Comparison of ENCODE assay signal across 14 cellular contexts in genomic region chr21:42191978-42192595, GRCh38. TPM values are rescaled to one million over a fixed set of nuclear protein-coding genes. Genes with fewer than 3 reads are reported as not detected.
DNase-seq lines count a peak whose midpoint lies in the region; ATAC-seq, FAIRE-seq and TF ChIP-seq lines count a peak whose summit lies in the region.
"Had no signal": no experiment of that assay in that cellular context is flagged by ENCODE, and none has a peak within 500 bp of the region (broad histone marks: within the 10 kb centered on the region; RNA-seq: fewer than 3 reads in every experiment).

No MANE protein-coding gene starts in this region.

- no peak overlapping the region for H3K27ac ChIP-seq in K562 (ENCODE audit: extremely low read depth, low read depth, low read length)
- H3K27ac ChIP-seq: spleen had no signal

- H3K9me1 ChIP-seq in K562 (ENCODE audit: control insufficient read depth, insufficient read depth, low read length) = no peaks in the 10 kb centered on the region

- no peaks in the 10 kb centered on the region for H4K20me1 ChIP-seq in K562 (replicated peaks; ENCODE audit: control insufficient read depth, insufficient read depth, low read length)

- BruUV-seq in K562 (replicated peaks; lab: Mats Ljungman, UMichigan) = no TSS peak

- H3K27ac Mint-ChIP-seq in T-helper 1 cell treated with Interleukin-12 subunit alpha and Interleukin-12 subunit beta and Interleukin-4 antibody, amounts not matched to agents 30 μg/mL and 1 μg/mL, for 36 hours = peak overlapping the region; percentile 45
- peak overlapping the region; percentile 64 to 85 for H3K27ac Mint-ChIP-seq in natural killer cell treated with Interleukin-12 subunit alpha and Interleukin-12 subunit beta and Interleukin-15 and Interleukin-18, amount 100 ng/mL, for 72 hours

- CTCF ChIA-PET in K562 (lab: Yijun Ruan, JAX; ENCODE audit: low intra/inter-chr PET ratio) = no interaction called here

- H3K9me3 Mint-ChIP-seq in T-helper 1 cell treated with Interleukin-12 subunit alpha and Interleukin-12 subunit beta and Interleukin-4 antibody, amounts not matched to agents 30 μg/mL and 1 μg/mL, for 36 hours = no peaks in the 10 kb centered on the region
- H3K9me3 Mint-ChIP-seq in natural killer cell treated with Interleukin-12 subunit alpha and Interleukin-12 subunit beta and Interleukin-15 and Interleukin-18, amount 100 ng/mL, for 72 hours = no peaks in the 10 kb centered on the region

- intact Hi-C loops in K562 (cut with micrococcal nuclease) = no loop called here

- no peaks in the 10 kb centered on the region for H3K9me3 ChIP-seq in K562 (replicated peaks; ENCODE audit: control insufficient read depth, insufficient read depth, low read depth, low read length)
- H3K9me3 ChIP-seq: spleen had no signal

- H3K27me3 ChIP-seq in K562 (ENCODE audit: control insufficient read depth in 2 of 2, insufficient read depth in 2 of 2, low read length in 2 of 2) = peaks cover 25 to 54% of the 10 kb centered on the region in 2 experiments

- H3K9ac ChIP-seq in K562 (ENCODE audit: insufficient read depth in 1 of 2, low read depth in 2 of 2, low read length in 2 of 2) = no peak overlapping the region

- POLR2A ChIA-PET in K562 (lab: Yijun Ruan, JAX) = interaction anchor here (0.6 kb wide), 1 partner anchor 698 kb away, joined by 3 read pairs; no protein-coding TSS in a partner anchor

- ATAC-seq in K562 = no peak
- no peak for ATAC-seq in natural killer cell treated with Interleukin-12 subunit alpha and Interleukin-12 subunit beta and Interleukin-15 and Interleukin-18, amount 100 ng/mL, for 72 hours
- ATAC-seq: HCT116 had no signal

- H3K36me3 Mint-ChIP-seq in T-helper 1 cell treated with Interleukin-12 subunit alpha and Interleukin-12 subunit beta and Interleukin-4 antibody, amounts not matched to agents 30 μg/mL and 1 μg/mL, for 36 hours (ENCODE audit: low read depth) = peaks cover 9% of the 10 kb centered on the region
- H3K36me3 Mint-ChIP-seq in natural killer cell treated with Interleukin-12 subunit alpha and Interleukin-12 subunit beta and Interleukin-15 and Interleukin-18, amount 100 ng/mL, for 72 hours = no peaks in the 10 kb centered on the region

- peaks cover 28% of the 10 kb centered on the region for H3K27me3 Mint-ChIP-seq in T-helper 1 cell treated with Interleukin-12 subunit alpha and Interleukin-12 subunit beta and Interleukin-4 antibody, amounts not matched to agents 30 μg/mL and 1 μg/mL, for 36 hours (ENCODE audit: low read depth)
- H3K27me3 Mint-ChIP-seq in natural killer cell treated with Interleukin-12 subunit alpha and Interleukin-12 subunit beta and Interleukin-15 and Interleukin-18, amount 100 ng/mL, for 72 hours = peaks cover 4 to 9% of the 10 kb centered on the region in 2 donors

- no peak for TF ChIP-seq CTCF in K562 (IDR thresholded peaks at IDR 0.05 in 2 of 3, conservative IDR thresholded peaks at IDR 0.05 in 1 of 3; ENCODE audit: insufficient read depth in 2 of 3, low read depth in 1 of 3, low read length in 3 of 3)

- no peaks in the 10 kb centered on the region for H3K4me1 ChIP-seq in K562 (replicated peaks in 1 of 2; ENCODE audit: control insufficient read depth in 2 of 2, insufficient read depth in 2 of 2, low read length in 2 of 2)

- no peak for TF ChIP-seq POLR2A in K562 (conservative IDR thresholded peaks at IDR 0.05)

- TF ChIP-seq EP300 in K562 (IDR thresholded peaks at IDR 0.05; ENCODE audit: low read length) = no peak

- no peaks in the 10 kb centered on the region for H3K36me3 ChIP-seq in K562 (ENCODE audit: control insufficient read depth, insufficient read depth, low read length)
- H3K36me3 ChIP-seq: spleen had no signal

- H3K79me2 ChIP-seq in K562 (ENCODE audit: control insufficient read depth, insufficient read depth, low read length) = no peaks in the 10 kb centered on the region

- no peak for TF ChIP-seq RAD21 in K562 (CRISPR knock-in tag; conservative IDR thresholded peaks at IDR 0.05 in 1 of 2, IDR thresholded peaks at IDR 0.05 in 1 of 2)

- DNase-seq in T-helper 1 cell = no peak
- DNase-seq in NCI-H146 (lab: John Stamatoyannopoulos, UW) = peak; percentile 18
- no peak for DNase-seq in K562 (ENCODE audit: extremely low read depth in 1 of 4, low spot score in 3 of 4)
- DNase-seq in natural killer cell treated with Interleukin-12 subunit alpha and Interleukin-12 subunit beta and Interleukin-15 and Interleukin-18, amount 100 ng/mL, for 72 hours (ENCODE audit: low spot score) = no peak
- DNase-seq in GM19238 (ENCODE audit: insufficient read length, low spot score) = no peak
- no peak for DNase-seq in ACHN
- DNase-seq in activated CD4-positive, alpha-beta T cell treated with anti-CD3 and anti-CD28 coated beads, Interleukin-2, amount 50 U/mL, for 4 hours = no peak
- DNase-seq: DMS 273 treated with DMSO at 0.1 percent for 48 hours, foreskin fibroblast, midbrain, NCI-H2081, spleen had no signal

- 3% methylated on average over 13 of the region's 13 CpGs for WGBS in K562 (ENCODE audit: insufficient coverage, low coverage, missing lambda C conversion rate)

- no peak overlapping the region for H3K4me3 ChIP-seq in K562
- H3K4me3 ChIP-seq: spleen had no signal

- peaks cover 73% of the 10 kb centered on the region for H3K4me1 Mint-ChIP-seq in T-helper 1 cell treated with Interleukin-12 subunit alpha and Interleukin-12 subunit beta and Interleukin-4 antibody, amounts not matched to agents 30 μg/mL and 1 μg/mL, for 36 hours (ENCODE audit: low read depth)
- peaks cover 76 to 78% of the 10 kb centered on the region in 2 donors for H3K4me1 Mint-ChIP-seq in natural killer cell treated with Interleukin-12 subunit alpha and Interleukin-12 subunit beta and Interleukin-15 and Interleukin-18, amount 100 ng/mL, for 72 hours (ENCODE audit: low read depth in 2 of 2)

- no peak overlapping the region for H3K4me2 ChIP-seq in K562 (ENCODE audit: insufficient read depth, low read length)

- no peak overlapping the region for H2AFZ ChIP-seq in K562 (ENCODE audit: low read depth, low read length)

- peak overlapping the region; percentile 54 for H3K4me3 Mint-ChIP-seq in T-helper 1 cell treated with Interleukin-12 subunit alpha and Interleukin-12 subunit beta and Interleukin-4 antibody, amounts not matched to agents 30 μg/mL and 1 μg/mL, for 36 hours
- H3K4me3 Mint-ChIP-seq in natural killer cell treated with Interleukin-12 subunit alpha and Interleukin-12 subunit beta and Interleukin-15 and Interleukin-18, amount 100 ng/mL, for 72 hours = peak overlapping the region; percentile 83

- in situ Hi-C loops in K562 (cut with MboI) = no loop called here
- in situ Hi-C loops in ACHN (cut with HindIII; ENCODE audit: low pct_ligation_motif_present, low pct_unique_long_range_greater_than_20kb, low sequenced_read_pairs) = no loop called here

- no peak for FAIRE-seq in K562 (lab: Jason Lieb, UNC)

TF ChIP-seq in K562, 482 proteins besides CTCF, POLR2A, EP300 and RAD21:
- TF ChIP-seq L3MBTL2 (IDR thresholded peaks at IDR 0.05) = peak; percentile 69
- no peak for TF ChIP-seq NR2C1 (IDR thresholded peaks at IDR 0.05)
- TF ChIP-seq NR2C1 (tag; IDR thresholded peaks at IDR 0.05) = no peak

RNA-seq across cellular contexts. Expression of gene ABCG1, which starts 26.9 kb away (rescaled TPM):
- total RNA-seq in K562 (2011; cell fraction: chromatin; rRNA removed; ENCODE audit: low replicate concordance) = not detected in 2 replicates
- not detected in 2 replicates for total RNA-seq in K562 (2011; cell fraction: nucleolus; rRNA removed)
- total RNA-seq in K562 (2011; cell fraction: nucleoplasm; rRNA removed) = not detected in 2 replicates
- 0.12 TPM in 1 of 2 replicates, not detected in the other for total RNA-seq in K562 (2014; rRNA removed)
- not detected in 2 replicates for total RNA-seq in K562 (2014; rRNA removed; fragmentation: Illumina TruSeq; extraction: Trizol)
- 0.04 and 0.08 TPM in 2 replicates for total RNA-seq in K562 (2015; rRNA removed; fragmentation: Illumina TruSeq; extraction: Trizol)
- 0.07 and 0.09 TPM in 2 replicates for total RNA-seq in K562 (2021)
- polyA plus RNA-seq in K562 (2011; rRNA removed) = not detected in 2 replicates
- not detected in 2 replicates for polyA plus RNA-seq in K562 (2011; cell fraction: cytosol; rRNA removed)
- polyA plus RNA-seq in K562 (2011; cell fraction: nucleus; rRNA removed) = not detected in 2 replicates
- 0.07 TPM in 1 of 2 replicates, not detected in the other for polyA plus RNA-seq in K562 (2012)
- not detected in 2 replicates for polyA plus RNA-seq in K562 (2014; fragmentation: Illumina TruSeq; extraction: Trizol)
- not detected for polyA plus RNA-seq in K562 (2014; fragmentation: Nextera tagmentation; extraction: Ambion mirVana)
- not detected in 2 replicates for polyA plus RNA-seq in K562 (2014; rRNA removed)
- polyA minus RNA-seq in K562 (2011; rRNA and poly(A)+ RNA removed) = not detected in 2 replicates
- not detected in 2 replicates for polyA minus RNA-seq in K562 (2011; cell fraction: cytosol; rRNA and poly(A)+ RNA removed)
- polyA minus RNA-seq in K562 (2011; cell fraction: nucleus; rRNA and poly(A)+ RNA removed) = not detected in 2 replicates
- 1 to 10 TPM; 3.1 to 3.5 TPM for total RNA-seq in natural killer cell treated with Interleukin-12 subunit alpha and Interleukin-12 subunit beta and Interleukin-15 and Interleukin-18, amount 100 ng/mL, for 72 hours
